In the genomic region with DNA sequence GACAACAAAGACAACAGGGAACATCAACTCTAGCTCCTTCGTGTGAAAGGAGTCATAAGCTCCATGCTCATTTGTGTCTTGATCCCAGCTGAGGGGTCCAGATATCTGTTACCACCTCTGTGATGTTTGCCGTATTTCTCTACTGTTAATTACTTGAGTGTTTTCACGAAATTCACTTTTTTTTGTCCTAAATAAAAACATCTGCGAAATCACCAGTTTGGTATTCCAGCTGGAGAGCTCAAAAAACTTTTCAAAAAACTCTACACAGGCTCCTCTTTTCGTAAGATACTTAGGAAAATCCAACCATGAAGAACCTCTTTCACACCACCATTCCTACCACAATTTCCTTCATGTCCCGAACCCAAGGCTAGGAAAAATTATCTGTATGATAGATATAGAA, we compare ENCODE assay signal across 24 cellular contexts. TPM values are rescaled to one million over a fixed set of nuclear protein-coding genes. Genes with fewer than 3 reads are reported as not detected.
DNase-seq lines count a peak whose midpoint lies in the region; ATAC-seq and TF ChIP-seq lines count a peak whose summit lies in the region.
"Had no signal": no experiment of that assay in that cellular context is flagged by ENCODE, and none has a peak within 500 bp of the region (broad histone marks: within the 10 kb centered on the region; RNA-seq: fewer than 3 reads in every experiment).

No MANE protein-coding gene starts in this region.

- H3K36me3 Mint-ChIP-seq in activated T-helper 1 cell treated with anti-CD3 and anti-CD28 coated beads, Interleukin-12 subunit alpha, Interleukin-12 subunit beta, Interleukin-2, Interleukin-4 antibody, amounts not matched to agents 30 ng/mL and 10 ng/mL and 1 ng/mL, durations not matched to agents 14 hours and 24 hours and 36 hours (ENCODE audit: low read depth) = peaks cover 29% of the 10 kb centered on the region

- H3K27ac Mint-ChIP-seq in activated T-helper 1 cell treated with anti-CD3 and anti-CD28 coated beads, Interleukin-12 subunit alpha, Interleukin-12 subunit beta, Interleukin-2, Interleukin-4 antibody, amounts not matched to agents 30 ng/mL and 10 ng/mL and 1 ng/mL, durations not matched to agents 14 hours and 24 hours and 36 hours = peak overlapping the region; percentile 16
- H3K27ac Mint-ChIP-seq: activated CD8-positive, alpha-beta T cell treated with anti-CD3 and anti-CD28 coated beads for 36 hours; progenitor cell of endocrine pancreas; type B pancreatic cell had no signal

- no peaks in the 10 kb centered on the region for H3K9me3 Mint-ChIP-seq in activated T-helper 1 cell treated with anti-CD3 and anti-CD28 coated beads, Interleukin-12 subunit alpha, Interleukin-12 subunit beta, Interleukin-2, Interleukin-4 antibody, amounts not matched to agents 30 ng/mL and 10 ng/mL and 1 ng/mL, durations not matched to agents 14 hours and 24 hours and 36 hours
- H3K9me3 Mint-ChIP-seq: activated CD8-positive, alpha-beta T cell treated with anti-CD3 and anti-CD28 coated beads for 36 hours; IgD-negative memory B cell; naive B cell; type B pancreatic cell had no signal

- H3K4me1 Mint-ChIP-seq in activated T-helper 1 cell treated with anti-CD3 and anti-CD28 coated beads, Interleukin-12 subunit alpha, Interleukin-12 subunit beta, Interleukin-2, Interleukin-4 antibody, amounts not matched to agents 30 ng/mL and 10 ng/mL and 1 ng/mL, durations not matched to agents 14 hours and 24 hours and 36 hours (ENCODE audit: low read depth) = peaks cover 22% of the 10 kb centered on the region

- H3K27me3 Mint-ChIP-seq in activated T-helper 1 cell treated with anti-CD3 and anti-CD28 coated beads, Interleukin-12 subunit alpha, Interleukin-12 subunit beta, Interleukin-2, Interleukin-4 antibody, amounts not matched to agents 30 ng/mL and 10 ng/mL and 1 ng/mL, durations not matched to agents 14 hours and 24 hours and 36 hours (ENCODE audit: insufficient read depth) = no peaks in the 10 kb centered on the region
- H3K27me3 Mint-ChIP-seq: activated CD8-positive, alpha-beta T cell treated with anti-CD3 and anti-CD28 coated beads for 36 hours; IgD-negative memory B cell; naive B cell; progenitor cell of endocrine pancreas; type B pancreatic cell had no signal

- TF ChIP-seq CTCF in tibial artery (IDR thresholded peaks at IDR 0.05) = no peak

- DNase-seq in Right ventricle myocardium superior (no peak), right cardiac atrium (no peak), left ventricle myocardium superior (no peak), tibial artery (no peak), superior temporal gyrus (ENCODE audit: extremely low spot score) (no peak), NCI-H1694 (lab: John Stamatoyannopoulos, UW) (no peak), OCI-M2 (lab: John Stamatoyannopoulos, UW; ENCODE audit: unreplicated experiment) (no peak)
- DNase-seq in activated T-helper 1 cell treated with anti-CD3 and anti-CD28 coated beads, Interleukin-12 subunit alpha, Interleukin-12 subunit beta, Interleukin-2, Interleukin-4 antibody, amounts not matched to agents 30 ng/mL and 10 ng/mL and 1 ng/mL, durations not matched to agents 14 hours and 24 hours and 36 hours (ENCODE audit: low spot score) = no peak
- DNase-seq: activated CD8-positive, alpha-beta T cell treated with anti-CD3 and anti-CD28 coated beads for 36 hours; activated effector memory CD4-positive, alpha-beta T cell treated with Interleukin-2 at 50 U/mL for 16 hours; brain microvascular endothelial cell; Caco-2; effector CD8-positive, alpha-beta T cell; GDM1; naive B cell; NCI-H1930; NCI-H345; NCI-H748 treated with DMSO at 0.1 percent for 48 hours; small intestine had no signal

- ATAC-seq in Right ventricle myocardium superior (ENCODE audit: poor library complexity) = peak; percentile 20
- no peak for ATAC-seq in right cardiac atrium
- peak; percentile 34 for ATAC-seq in left ventricle myocardium superior
- ATAC-seq: activated CD8-positive, alpha-beta T cell treated with anti-CD3 and anti-CD28 coated beads for 36 hours had no signal

- no peak overlapping the region for H3K4me3 Mint-ChIP-seq in activated T-helper 1 cell treated with anti-CD3 and anti-CD28 coated beads, Interleukin-12 subunit alpha, Interleukin-12 subunit beta, Interleukin-2, Interleukin-4 antibody, amounts not matched to agents 30 ng/mL and 10 ng/mL and 1 ng/mL, durations not matched to agents 14 hours and 24 hours and 36 hours
- H3K4me3 Mint-ChIP-seq: activated CD8-positive, alpha-beta T cell treated with anti-CD3 and anti-CD28 coated beads for 36 hours; IgD-negative memory B cell; type B pancreatic cell had no signal

- H3K27ac ChIP-seq in right cardiac atrium (ENCODE audit: low read length) = no peak overlapping the region
- H3K27ac ChIP-seq in tibial artery = peak overlapping the region; percentile 14 to 58
- H3K27ac ChIP-seq: adrenal gland, brain microvascular endothelial cell had no signal

- peaks cover 12% of the 10 kb centered on the region for H3K4me1 ChIP-seq in right cardiac atrium (ENCODE audit: control insufficient read depth, insufficient read depth, low read length)
- peaks cover 0 to 31% (median 19%) of the 10 kb centered on the region in 4 donors for H3K4me1 ChIP-seq in tibial artery
- H3K4me1 ChIP-seq: Caco-2 had no signal

- WGBS in right cardiac atrium = 62% methylated on average over 6 of the region's 6 CpGs

- H3K9me3 ChIP-seq in right cardiac atrium (ENCODE audit: control insufficient read depth, low read length) (no peaks in the 10 kb centered on the region), tibial artery (no peaks in the 10 kb centered on the region)
- H3K9me3 ChIP-seq: adrenal gland, Caco-2, neutrophil had no signal

- H3K36me3 ChIP-seq in tibial artery = peaks cover 0 to 24% (median 19%) of the 10 kb centered on the region in 3 donors
- H3K36me3 ChIP-seq: neutrophil had no signal

- H3K27me3 ChIP-seq in right cardiac atrium (ENCODE audit: control insufficient read depth, insufficient read depth) (no peaks in the 10 kb centered on the region), tibial artery (no peaks in the 10 kb centered on the region)
- H3K27me3 ChIP-seq: adrenal gland, brain microvascular endothelial cell, neutrophil had no signal

- no peak overlapping the region for H3K4me3 ChIP-seq in right cardiac atrium (ENCODE audit: low read length)
- H3K4me3 ChIP-seq in tibial artery = no peak overlapping the region
- H3K4me3 ChIP-seq: adrenal gland had no signal

- intact Hi-C loops in Right ventricle myocardium superior (cut with DNase I) (no loop called here), right cardiac atrium (cut with DNase I) (no loop called here), left ventricle myocardium superior (cut with micrococcal nuclease) (no loop called here), tibial artery (cut with DNase I; ENCODE audit: low total_unique reads) (no loop called here)
- intact Hi-C loops in activated T-helper 1 cell treated with anti-CD3 and anti-CD28 coated beads, Interleukin-12 subunit alpha, Interleukin-12 subunit beta, Interleukin-2, Interleukin-4 antibody, amounts not matched to agents 30 ng/mL and 10 ng/mL and 1 ng/mL, durations not matched to agents 14 hours and 24 hours and 36 hours (cut with micrococcal nuclease) = no loop called here

RNA-seq across cellular contexts. Expression of gene TRAF3IP2, which starts 25.3 kb away (rescaled TPM):
- 10.0 TPM for total RNA-seq in Right ventricle myocardium superior
- total RNA-seq in right cardiac atrium = 10 to 100 TPM; 12.7 to 16.0 (median 13.1) TPM
- polyA plus RNA-seq in right cardiac atrium = 14.1 TPM
- total RNA-seq in activated T-helper 1 cell treated with anti-CD3 and anti-CD28 coated beads, Interleukin-12 subunit alpha, Interleukin-12 subunit beta, Interleukin-2, Interleukin-4 antibody, amounts not matched to agents 30 ng/mL and 10 ng/mL and 1 ng/mL, durations not matched to agents 14 hours and 24 hours and 36 hours = 17.4 and 18.5 TPM in 2 replicates
- total RNA-seq in left ventricle myocardium superior = 9.7 TPM

Comparison
In these comparisons a context has a peak if more than half of its experiments do, and no peak if none do; other contexts are left out.
1. ATAC-seq: peak in Right ventricle myocardium superior (single experiment) and left ventricle myocardium superior (single experiment); none in right cardiac atrium (0 of 2).